7 cellular contexts compared by ENCODE assay signal in genomic region chr6:112043032-112044007, GRCh38.
DNase-seq lines count a peak whose midpoint lies in the region; ATAC-seq lines count a peak whose summit lies in the region.

No MANE protein-coding gene starts in this region.

- DNase-seq in NCI-H2029 (lab: John Stamatoyannopoulos, UW) (peak; percentile 95), T-helper 9 cell (peak; percentile 92), astrocyte of the hippocampus (ENCODE audit: low read depth, low spot score) (peak; percentile 97), hippocampal formation (lab: John Stamatoyannopoulos, UW) (peak; percentile 83 to 85), retina (peak; percentile 96)

- ATAC-seq in GM18502 (IDR thresholded peaks at IDR 0.05; ENCODE audit: poor library complexity, unreplicated experiment) (peak; percentile 93), HG03025 (IDR thresholded peaks at IDR 0.05; ENCODE audit: low FRiP score, unreplicated experiment) (peak; percentile 92)

Comparison
In these comparisons a context has a peak if more than half of its experiments do, and no peak if none do; other contexts are left out.
1. Peak in every context shown above with its lines: DNase-seq and ATAC-seq.